Comparison of ENCODE assay signal across 8 cellular contexts in the genomic region with DNA sequence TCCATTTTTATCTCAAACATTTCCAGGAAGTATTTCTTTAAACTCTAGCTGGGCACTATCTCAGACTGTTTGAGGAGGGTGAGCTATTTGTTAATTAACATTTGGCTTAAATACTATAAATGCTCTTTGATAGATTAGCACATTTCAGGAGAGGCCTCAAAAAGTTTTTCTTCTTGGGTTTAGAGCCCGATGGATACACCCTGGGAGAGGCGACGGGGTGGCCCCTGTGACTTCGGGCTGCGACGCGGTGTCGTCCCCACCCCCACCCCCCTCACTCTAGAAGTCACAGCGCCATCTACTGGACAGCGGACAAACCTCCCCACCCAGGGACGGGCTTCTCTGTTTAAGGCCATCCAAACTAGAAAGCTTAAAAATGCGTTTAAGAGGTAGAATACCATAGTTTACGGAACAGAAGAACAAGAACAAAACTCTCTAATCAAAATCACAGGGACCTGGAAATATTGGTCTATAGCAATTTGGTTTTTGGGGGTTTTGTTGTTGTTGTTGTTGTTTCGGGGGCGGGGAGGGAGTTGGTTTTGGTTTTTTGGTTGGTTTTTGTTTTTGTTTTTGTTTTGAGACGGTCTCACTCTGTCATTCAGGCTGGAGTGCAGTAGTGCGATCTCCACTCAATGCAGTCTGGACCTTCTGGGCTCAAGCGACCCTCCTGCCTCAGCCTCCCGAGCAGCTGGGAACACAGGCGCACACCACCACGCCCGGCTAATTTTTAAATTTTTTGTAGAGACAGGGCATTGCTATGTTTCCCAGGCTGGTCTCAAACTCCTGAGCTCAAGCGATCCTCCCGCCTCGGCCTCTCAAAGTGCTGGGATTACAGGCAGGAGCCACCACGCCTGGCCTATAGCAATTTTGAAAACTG.
DNase-seq lines count a peak whose midpoint lies in the region; ATAC-seq and TF ChIP-seq lines count a peak whose summit lies in the region.

No MANE protein-coding gene starts in this region.

- H3K27ac ChIP-seq in upper lobe of right lung = no peak overlapping the region

- H3K9me3 ChIP-seq in upper lobe of right lung = no peaks in the 10 kb centered on the region

- intact Hi-C loops in upper lobe of right lung (cut with DNase I) = loop anchor here (10.0 kb wide), 1 partner anchor 498 kb away; a partner anchor contains a TSS

- H3K4me1 ChIP-seq in upper lobe of right lung = no peaks in the 10 kb centered on the region

- no peaks in the 10 kb centered on the region for H3K36me3 ChIP-seq in upper lobe of right lung

- ATAC-seq in omental fat pad (ENCODE audit: low FRiP score) (peak; percentile 70), upper lobe of right lung (peak; percentile 88), HG02885 (IDR thresholded peaks at IDR 0.05; ENCODE audit: poor library complexity, unreplicated experiment) (no peak)

- H3K27me3 ChIP-seq in upper lobe of right lung = peaks cover 37% of the 10 kb centered on the region

- peak overlapping the region in 1 of 2 donors; percentile 16 for H3K4me3 ChIP-seq in foreskin fibroblast (ENCODE audit: low read depth in 1 of 2, low read length in 2 of 2)
- H3K4me3 ChIP-seq in upper lobe of right lung = no peak overlapping the region

- DNase-seq in AG08396 (ENCODE audit: low spot score) (peak; percentile 92), GM19238 (ENCODE audit: insufficient read length, low spot score) (peak; percentile 73), NCI-H774 (lab: John Stamatoyannopoulos, UW) (peak; percentile 30), foreskin fibroblast (peak; percentile 58 to 87), omental fat pad (ENCODE audit: low spot score) (peak; percentile 58), upper lobe of right lung (no peak)
- DNase-seq in activated T-cell treated with anti-CD3 and anti-CD28 coated beads, Interleukin-2, amount 50 U/mL, for 1 hour = peak; percentile 26

- TF ChIP-seq CTCF in foreskin fibroblast (IDR thresholded peaks at IDR 0.05; ENCODE audit: low read depth, low read length) (peak; percentile 87), omental fat pad (IDR thresholded peaks at IDR 0.05) (peak in 1 of 3 donors; percentile 18), upper lobe of right lung (IDR thresholded peaks at IDR 0.05) (peak; percentile 74)
